In the genomic region with DNA sequence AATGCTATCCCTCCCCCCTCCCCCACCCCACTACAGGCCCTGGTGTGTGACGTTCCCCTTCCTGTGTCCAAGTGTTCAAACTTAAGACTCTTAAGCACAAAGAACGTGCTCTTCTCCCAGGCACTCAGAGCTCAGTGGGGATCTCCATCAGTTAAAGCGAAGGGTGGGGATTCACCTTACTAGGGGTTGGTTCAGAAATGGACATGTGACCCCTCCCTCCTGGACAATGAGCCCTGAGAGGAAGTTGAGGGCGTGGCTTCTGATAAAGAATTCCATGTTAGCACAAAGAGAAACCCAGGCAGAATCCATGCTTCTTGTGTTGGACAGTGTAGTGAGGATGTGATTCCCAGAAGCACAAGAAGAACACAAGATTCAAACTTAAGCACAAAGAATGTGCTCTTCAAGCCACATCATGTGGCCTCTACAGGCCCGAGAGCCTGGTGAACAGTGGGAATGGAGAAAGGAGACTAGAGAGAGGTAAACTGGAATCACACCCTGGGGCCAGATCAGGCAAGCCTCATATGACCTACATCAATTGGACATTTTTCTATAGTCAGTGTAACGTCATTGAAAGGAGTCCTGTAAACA, we compare ENCODE assay signal across 13 cellular contexts.
A peak's percentile ranks its signal among the peaks of the same experiment; 100 is the strongest.
DNase-seq lines count a peak whose midpoint lies in the region; ATAC-seq and TF ChIP-seq lines count a peak whose summit lies in the region.
"Had no signal": no experiment of that assay in that cellular context is flagged by ENCODE, and none has a peak within 500 bp of the region (broad histone marks: within the 10 kb centered on the region; RNA-seq: fewer than 3 reads in every experiment).

No MANE protein-coding gene starts in this region.

- H3K36me3 ChIP-seq in breast epithelium, result no peaks in the 10 kb centered on the region
- no peaks in the 10 kb centered on the region for H3K36me3 ChIP-seq in Loucy (ENCODE audit: insufficient read depth, low read length)
- peaks cover 69% of the 10 kb centered on the region for H3K36me3 ChIP-seq in mammary epithelial cell (ENCODE audit: insufficient read depth, low read length)
- H3K36me3 ChIP-seq in psoas muscle (ENCODE audit: insufficient read depth in 1 of 2, low read depth in 1 of 2), result no peaks in the 10 kb centered on the region
- H3K36me3 ChIP-seq: HAP-1, spleen had no signal

- no peak overlapping the region for H3K4me3 ChIP-seq in breast epithelium
- no peak overlapping the region for H3K4me3 ChIP-seq in Loucy (ENCODE audit: low read length, poor library complexity, severe bottlenecking)
- H3K4me3 ChIP-seq in mammary epithelial cell (replicated peaks in 1 of 3; ENCODE audit: insufficient read depth in 1 of 3, low read depth in 2 of 3, low read length in 3 of 3), result no peak overlapping the region
- no peak overlapping the region for H3K4me3 ChIP-seq in psoas muscle
- H3K4me3 ChIP-seq: HAP-1, heart left ventricle, spleen had no signal

- CTCF ChIA-PET in MCF 10A (lab: Yijun Ruan, JAX) (interaction anchor here (0.6 to 1.7 kb wide), 2 partner anchors 18 to 142 kb away, joined by 3 to 5 read pairs; no protein-coding TSS in a partner anchor), mammary epithelial cell (lab: Charles Lee; ENCODE audit: low non-redundant PET) (no interaction called here)

- no peaks in the 10 kb centered on the region for H3K9me2 ChIP-seq in Loucy (replicated peaks; ENCODE audit: low read depth, low read length)

- H2AFZ ChIP-seq in Loucy (ENCODE audit: low read length), result peak overlapping the region; percentile 1; the same call in 1 of the 2 replicates
- H2AFZ ChIP-seq in mammary epithelial cell (ENCODE audit: low read depth, low read length), result no peak overlapping the region

- BruUV-seq in MCF 10A (replicated peaks; lab: Mats Ljungman, UMichigan), result no TSS peak
- no TSS peak for BruUV-seq in mammary epithelial cell (replicated peaks; lab: Mats Ljungman, UMichigan)

- H3K4me2 ChIP-seq in Loucy (ENCODE audit: low read depth, low read length, poor library complexity, severe bottlenecking), result no peak overlapping the region
- H3K4me2 ChIP-seq in mammary epithelial cell (ENCODE audit: insufficient read depth, low read depth, low read length), result no peak overlapping the region

- no peak for DNase-seq in MCF 10A (ENCODE audit: unreplicated experiment)
- no peak for DNase-seq in breast epithelium (ENCODE audit: low spot score in 2 of 2)
- peak; percentile 53 for DNase-seq in mammary epithelial cell
- no peak for DNase-seq in D341Med (ENCODE audit: low spot score)
- DNase-seq in psoas muscle, result no peak
- no peak for DNase-seq in stimulated activated CD4-positive, alpha-beta T cell treated with anti-CD3 and anti-CD28 coated beads, Interleukin-2, amount 100 ng/mL, for 48 hours
- DNase-seq: heart left ventricle, NCI-H1436, NCI-H748 treated with DMSO at 0.1 percent for 48 hours, spleen, substantia nigra had no signal

- no peaks in the 10 kb centered on the region for H3K9me3 Mint-ChIP-seq in MCF 10A (ENCODE audit: unreplicated experiment)

- H3K27me3 ChIP-seq in breast epithelium, result no peaks in the 10 kb centered on the region
- no peaks in the 10 kb centered on the region for H3K27me3 ChIP-seq in Loucy (ENCODE audit: insufficient read depth, low read length, poor library complexity, severe bottlenecking)
- no peaks in the 10 kb centered on the region for H3K27me3 ChIP-seq in mammary epithelial cell (ENCODE audit: insufficient read depth, low read length)
- no peaks in the 10 kb centered on the region for H3K27me3 ChIP-seq in psoas muscle (ENCODE audit: insufficient read depth in 3 of 3, low read length in 2 of 3)
- H3K27me3 ChIP-seq: heart left ventricle, spleen had no signal

- ATAC-seq in psoas muscle, result no peak
- ATAC-seq: heart left ventricle had no signal

- H3K4me1 Mint-ChIP-seq in MCF 10A (ENCODE audit: insufficient read depth, unreplicated experiment), result peaks cover 5% of the 10 kb centered on the region

- TF ChIP-seq POLR2A in breast epithelium (IDR thresholded peaks at IDR 0.05), result no peak

- H3K4me3 Mint-ChIP-seq in MCF 10A (ENCODE audit: unreplicated experiment), result no peak overlapping the region

- peaks cover 100% of the 10 kb centered on the region for H3K36me3 Mint-ChIP-seq in MCF 10A (ENCODE audit: insufficient read depth, unreplicated experiment)

- intact Hi-C loops in MCF 10A (cut with micrococcal nuclease), result no loop called here
- intact Hi-C loops in breast epithelium (cut with DNase I; ENCODE audit: low total_unique reads), result no loop called here
- intact Hi-C loops in mammary epithelial cell (cut with micrococcal nuclease), result no loop called here
- intact Hi-C loops in psoas muscle (cut with DNase I), result no loop called here

- dilution Hi-C loops in mammary epithelial cell (cut with HindIII; ENCODE audit: low sequenced_read_pairs), result no loop called here

- peak overlapping the region; percentile 57 for H3K27ac Mint-ChIP-seq in MCF 10A (ENCODE audit: low read depth, unreplicated experiment)

- POLR2A ChIA-PET in MCF 10A (lab: Yijun Ruan, JAX), result interaction anchor here (0.7 kb wide), 1 partner anchor 18 kb away, joined by 5 read pairs; no protein-coding TSS in a partner anchor

- H3K9ac ChIP-seq in Loucy (ENCODE audit: low read depth, low read length, poor library complexity, severe bottlenecking) (no peak overlapping the region), mammary epithelial cell (ENCODE audit: insufficient read depth, low read length) (no peak overlapping the region)

- in situ Hi-C loops in mammary epithelial cell (cut with MboI; ENCODE audit: low sequenced_read_pairs in 2 of 2), result no loop called here

- TF ChIP-seq CTCF in MCF 10A (IDR thresholded peaks at IDR 0.05; ENCODE audit: unreplicated experiment) (no peak), breast epithelium (IDR thresholded peaks at IDR 0.05) (no peak), Loucy (conservative IDR thresholded peaks at IDR 0.05; ENCODE audit: low read length) (no peak), mammary epithelial cell (conservative IDR thresholded peaks at IDR 0.05 in 1 of 2, IDR thresholded peaks at IDR 0.05 in 1 of 2; ENCODE audit: extremely low read depth in 1 of 2, insufficient read depth in 1 of 2, low read depth in 1 of 2, low read length in 2 of 2) (no peak), psoas muscle (IDR thresholded peaks at IDR 0.05) (no peak)

- no peaks in the 10 kb centered on the region for H3F3A ChIP-seq in Loucy (ENCODE audit: low read depth)

- WGBS in mammary epithelial cell (ENCODE audit: low coverage, missing lambda C conversion rate), result 77% methylated on average over 6 of the region's 6 CpGs
- WGBS in psoas muscle, 3 donors, result 74 to 80% (median 76%) methylated on average over 6 of the region's 6 CpGs

- H3K4me1 ChIP-seq in breast epithelium (peaks cover 0 to 6% of the 10 kb centered on the region in 2 donors), Loucy (ENCODE audit: insufficient read depth, low read length, poor library complexity, severe bottlenecking) (peaks cover 21% of the 10 kb centered on the region), mammary epithelial cell (ENCODE audit: insufficient read depth, low read length) (no peaks in the 10 kb centered on the region), psoas muscle (no peaks in the 10 kb centered on the region)
- H3K4me1 ChIP-seq: HAP-1 had no signal

- H4K20me1 ChIP-seq in Loucy (ENCODE audit: insufficient read depth, low read length, poor library complexity, severe bottlenecking), result no peaks in the 10 kb centered on the region
- peaks cover 4% of the 10 kb centered on the region for H4K20me1 ChIP-seq in mammary epithelial cell (ENCODE audit: insufficient read depth, low read length)

- H3K27me3 Mint-ChIP-seq in MCF 10A (ENCODE audit: insufficient read depth, unreplicated experiment), result no peaks in the 10 kb centered on the region

- H3K79me2 ChIP-seq in Loucy (ENCODE audit: insufficient read depth, low read length) (no peaks in the 10 kb centered on the region), mammary epithelial cell (ENCODE audit: insufficient read depth, low read length) (peaks cover 2% of the 10 kb centered on the region)

- H3K9me3 ChIP-seq in breast epithelium (no peaks in the 10 kb centered on the region), Loucy (ENCODE audit: insufficient read depth, low read depth, low read length) (no peaks in the 10 kb centered on the region), mammary epithelial cell (replicated peaks; ENCODE audit: insufficient read depth, low read length) (no peaks in the 10 kb centered on the region), psoas muscle (no peaks in the 10 kb centered on the region)
- H3K9me3 ChIP-seq: HAP-1, heart left ventricle, spleen had no signal

- no peak overlapping the region for H3K27ac ChIP-seq in breast epithelium
- no peak overlapping the region for H3K27ac ChIP-seq in mammary epithelial cell (ENCODE audit: insufficient read depth, low read depth, low read length)
- no peak overlapping the region for H3K27ac ChIP-seq in psoas muscle
- H3K27ac ChIP-seq: heart left ventricle, spleen had no signal
